1 cellular context compared by ENCODE assay signal in genomic region chr21:42654913-42655796, GRCh38.
TF ChIP-seq lines count a peak whose summit lies in the region.

No MANE protein-coding gene starts in this region.

TF ChIP-seq in GM12878, 131 proteins besides CTCF, POLR2A, EP300 and RAD21 (continued from another document):
- TF ChIP-seq PBX3 (IDR thresholded peaks at IDR 0.05; ENCODE audit: insufficient replicate concordance, low read depth, low read length) (peak; percentile 25), BHLHE40 (IDR thresholded peaks at IDR 0.05; ENCODE audit: borderline replicate concordance in 1 of 2, low read depth in 2 of 2, low read length in 1 of 2) (peak in 1 of 2 experiments; percentile 60; a peak in 2 of 4 replicates), IRF5 (IDR thresholded peaks at IDR 0.05; ENCODE audit: borderline replicate concordance) (no peak), ZNF687 (IDR thresholded peaks at IDR 0.05) (no peak), ZNF207 (IDR thresholded peaks at IDR 0.05; ENCODE audit: borderline replicate concordance) (no peak), TCF12 (IDR thresholded peaks at IDR 0.05; ENCODE audit: low read depth, low read length) (no peak), JUND (IDR thresholded peaks at IDR 0.05; ENCODE audit: low read depth, low read length) (no peak), GABPA (IDR thresholded peaks at IDR 0.05; ENCODE audit: low read depth) (no peak), ZNF217 (IDR thresholded peaks at IDR 0.05) (no peak), ZNF592 (IDR thresholded peaks at IDR 0.05) (no peak), PML (IDR thresholded peaks at IDR 0.05; ENCODE audit: low read length) (no peak), NFXL1 (IDR thresholded peaks at IDR 0.05; ENCODE audit: borderline replicate concordance) (no peak), BACH1 (IDR thresholded peaks at IDR 0.05; ENCODE audit: borderline replicate concordance) (no peak)
